In the genomic region with DNA sequence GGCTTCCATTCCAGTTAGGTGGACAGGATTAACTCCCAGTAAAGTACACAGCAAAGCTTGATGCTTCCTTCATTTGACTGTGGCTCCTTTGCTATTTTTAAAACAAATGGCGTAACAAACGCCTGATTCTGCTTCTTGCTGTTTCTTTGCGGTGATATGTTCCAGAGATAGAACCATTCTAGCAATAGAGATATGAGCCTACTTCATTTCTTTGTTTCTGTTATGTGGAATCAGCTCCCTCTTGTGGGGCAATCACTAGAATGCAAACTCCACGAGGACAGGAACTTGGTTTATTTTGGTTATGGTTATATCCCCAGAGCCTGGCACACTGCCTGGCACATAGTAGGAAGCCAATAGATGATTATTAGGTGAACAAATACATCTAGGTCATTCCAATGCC, we compare ENCODE assay signal across 15 cellular contexts.
DNase-seq lines count a peak whose midpoint lies in the region; ATAC-seq and TF ChIP-seq lines count a peak whose summit lies in the region.
"Had no signal": no experiment of that assay in that cellular context is flagged by ENCODE, and none has a peak within 500 bp of the region (broad histone marks: within the 10 kb centered on the region; RNA-seq: fewer than 3 reads in every experiment).

No MANE protein-coding gene starts in this region.

- no peak overlapping the region for H3K4me3 ChIP-seq in gastrocnemius medialis
- H3K4me3 ChIP-seq: GM23248, smooth muscle cell, thyroid gland had no signal

- TF ChIP-seq CTCF in gastrocnemius medialis (IDR thresholded peaks at IDR 0.05 in 4 of 5, conservative IDR thresholded peaks at IDR 0.05 in 1 of 5) (peak in 4 of 5 experiments; percentile 36 to 50 (median 44)), progenitor cell of endocrine pancreas (IDR thresholded peaks at IDR 0.05; ENCODE audit: unreplicated experiment) (no peak)

- no peaks in the 10 kb centered on the region for H3K36me3 Mint-ChIP-seq in progenitor cell of endocrine pancreas (ENCODE audit: insufficient read depth)
- H3K36me3 Mint-ChIP-seq: activated naive CD8-positive, alpha-beta T cell had no signal

- intact Hi-C loops in gastrocnemius medialis (cut with DNase I; ENCODE audit: low total_unique reads), result loop anchor here (1.0 to 10.0 kb wide), 3 partner anchors 179 to 349 kb away; no protein-coding TSS in a partner anchor

- peak overlapping the region in 3 of 4 donors; percentile 18 to 59 (median 36) for H3K27ac ChIP-seq in gastrocnemius medialis
- H3K27ac ChIP-seq: GM23248, thyroid gland had no signal

- no peak overlapping the region for H3K4me3 Mint-ChIP-seq in progenitor cell of endocrine pancreas (ENCODE audit: low read depth)
- H3K4me3 Mint-ChIP-seq: activated naive CD8-positive, alpha-beta T cell; neural crest cell had no signal

- no peak overlapping the region for H3K27ac Mint-ChIP-seq in progenitor cell of endocrine pancreas
- H3K27ac Mint-ChIP-seq: activated naive CD8-positive, alpha-beta T cell had no signal

- H3K4me1 ChIP-seq in gastrocnemius medialis, result peaks cover 0 to 6% of the 10 kb centered on the region in 2 donors
- H3K4me1 ChIP-seq: thyroid gland had no signal

- ATAC-seq in gastrocnemius medialis, result peak; percentile 88 to 91

- no peaks in the 10 kb centered on the region for H3K36me3 ChIP-seq in gastrocnemius medialis
- H3K36me3 ChIP-seq: thyroid gland had no signal

- H3K9me3 ChIP-seq in gastrocnemius medialis, result no peaks in the 10 kb centered on the region
- H3K9me3 ChIP-seq: thyroid gland had no signal

- no peaks in the 10 kb centered on the region for H3K9me3 Mint-ChIP-seq in progenitor cell of endocrine pancreas (ENCODE audit: low read depth)
- H3K9me3 Mint-ChIP-seq: neural crest cell had no signal

- peak; percentile 27 for DNase-seq in SIG-M5 treated with dmso at 0.1 percent for 504 hours (lab: John Stamatoyannopoulos, UW; ENCODE audit: unreplicated experiment)
- DNase-seq in SIG-M5 (lab: John Stamatoyannopoulos, UW), result no peak
- peak; percentile 18 for DNase-seq in NOMO-1 treated with dmso at 0.1 percent for 144 hours (lab: John Stamatoyannopoulos, UW; ENCODE audit: unreplicated experiment)
- peak; percentile 9 for DNase-seq in dermis blood vessel endothelial cell
- no peak for DNase-seq in gastrocnemius medialis
- DNase-seq in progenitor cell of endocrine pancreas (ENCODE audit: low spot score, unreplicated experiment), result no peak
- no peak for DNase-seq in activated CD4-positive, alpha-beta T cell treated with anti-CD3 and anti-CD28 coated beads for 48 hours
- no peak for DNase-seq in activated CD8-positive, alpha-beta memory T cell treated with anti-CD3 and anti-CD28 coated beads, Interleukin-2, amount 50 U/mL, for 48 hours
- DNase-seq: GM23248, NCI-H2081, T1000, thyroid gland had no signal

- in situ Hi-C loops in gastrocnemius medialis (cut with MboI; ENCODE audit: low sequenced_read_pairs in 4 of 4), result no loop called here

- no peaks in the 10 kb centered on the region for H3K4me1 Mint-ChIP-seq in progenitor cell of endocrine pancreas (ENCODE audit: low read depth)
- H3K4me1 Mint-ChIP-seq: neural crest cell had no signal

- peaks cover 43% of the 10 kb centered on the region for H3K27me3 Mint-ChIP-seq in progenitor cell of endocrine pancreas

- H3K27me3 ChIP-seq in gastrocnemius medialis, result no peaks in the 10 kb centered on the region
- H3K27me3 ChIP-seq: thyroid gland had no signal

- TF ChIP-seq POLR2A in gastrocnemius medialis (IDR thresholded peaks at IDR 0.05), result no peak

Comparison
In these comparisons a context has a peak if more than half of its experiments do, and no peak if none do; other contexts are left out.
1. DNase-seq: peak in SIG-M5 treated with dmso at 0.1 percent for 504 hours (single experiment), NOMO-1 treated with dmso at 0.1 percent for 144 hours (single experiment) and dermis blood vessel endothelial cell (single experiment); none in SIG-M5 (single experiment), gastrocnemius medialis (0 of 2), progenitor cell of endocrine pancreas (single experiment), activated CD4-positive, alpha-beta T cell treated with anti-CD3 and anti-CD28 coated beads for 48 hours (single experiment) and activated CD8-positive, alpha-beta memory T cell treated with anti-CD3 and anti-CD28 coated beads, Interleukin-2, amount 50 U/mL, for 48 hours (single experiment).